ENCODE assay signal across 18 cellular contexts in genomic region chr2:141029424-141030078, GRCh38.
DNase-seq lines count a peak whose midpoint lies in the region; TF ChIP-seq lines count a peak whose summit lies in the region.
"Had no signal": no experiment of that assay in that cellular context is flagged by ENCODE, and none has a peak within 500 bp of the region (broad histone marks: within the 10 kb centered on the region; RNA-seq: fewer than 3 reads in every experiment).

No MANE protein-coding gene starts in this region.

- peaks cover 9% of the 10 kb centered on the region for H3K4me1 Mint-ChIP-seq in type B pancreatic cell (ENCODE audit: unreplicated experiment)
- H3K4me1 Mint-ChIP-seq: IgD-negative memory B cell had no signal

- peaks cover 8% of the 10 kb centered on the region for H3K4me1 ChIP-seq in ectodermal cell (ENCODE audit: control insufficient read depth, insufficient read depth, low read length)
- no peaks in the 10 kb centered on the region for H3K4me1 ChIP-seq in mesenchymal stem cell (ENCODE audit: control insufficient read depth, insufficient read depth, low read depth, low read length)
- H3K4me1 ChIP-seq: BE2C had no signal

- H3K79me1 ChIP-seq in mesenchymal stem cell (replicated peaks; ENCODE audit: low read length, poor library complexity, severe bottlenecking) = no peaks in the 10 kb centered on the region

- no peak overlapping the region for H2BK120ac ChIP-seq in mesenchymal stem cell (ENCODE audit: low read depth, low read length)

- 63 to 73% methylated on average over 5 to 6 of the region's 6 CpGs for WGBS in ectodermal cell, 2 experiments
- 94% methylated on average over 6 of the region's 6 CpGs for WGBS in mesenchymal stem cell

- peak overlapping the region in 1 of 2 experiments; percentile 25 for H3K18ac ChIP-seq in mesenchymal stem cell (ENCODE audit: low read depth in 1 of 2, low read length in 2 of 2)

- H2BK5ac ChIP-seq in mesenchymal stem cell (ENCODE audit: low read depth, low read length, poor library complexity, severe bottlenecking) = no peak overlapping the region

- H4K8ac ChIP-seq in mesenchymal stem cell (ENCODE audit: low read length) = no peak overlapping the region

- peaks cover 5% of the 10 kb centered on the region for H3K9me3 Mint-ChIP-seq in type B pancreatic cell

- no peak overlapping the region for H3K4me2 ChIP-seq in mesenchymal stem cell (ENCODE audit: low read length, poor library complexity, severe bottlenecking)

- no peak overlapping the region for H3K4ac ChIP-seq in mesenchymal stem cell (ENCODE audit: low read depth in 1 of 2, low read length in 2 of 2)

- no peak overlapping the region for H2BK15ac ChIP-seq in mesenchymal stem cell (ENCODE audit: low read depth, poor library complexity, severe bottlenecking)

- H3K27me3 ChIP-seq in ectodermal cell (ENCODE audit: control insufficient read depth, insufficient read depth, low read length, poor library complexity, severe bottlenecking) (no peaks in the 10 kb centered on the region), mesenchymal stem cell (ENCODE audit: control insufficient read depth in 1 of 2, insufficient read depth in 1 of 2, low read length in 2 of 2) (no peaks in the 10 kb centered on the region)
- H3K27me3 ChIP-seq: BE2C had no signal

- no peak overlapping the region for H3K9ac ChIP-seq in mesenchymal stem cell (ENCODE audit: low read length)

- H3K36me3 ChIP-seq in ectodermal cell (ENCODE audit: control insufficient read depth, insufficient read depth, low read length) (no peaks in the 10 kb centered on the region), mesenchymal stem cell (ENCODE audit: control insufficient read depth in 1 of 2, insufficient read depth in 2 of 2, low read depth in 1 of 2, low read length in 2 of 2) (no peaks in the 10 kb centered on the region)
- H3K36me3 ChIP-seq: BE2C had no signal

- H2BK12ac ChIP-seq in mesenchymal stem cell (ENCODE audit: low read length in 2 of 2) = no peak overlapping the region

- DNase-seq in RPMI8226 = peak; percentile 23
- no peak for DNase-seq in mesenchymal stem cell
- no peak for DNase-seq in type B pancreatic cell (ENCODE audit: extremely low spot score, unreplicated experiment)
- no peak for DNase-seq in superior temporal gyrus (ENCODE audit: extremely low spot score)
- no peak for DNase-seq in SK-N-DZ (ENCODE audit: low spot score)
- no peak for DNase-seq in activated CD8-positive, alpha-beta memory T cell treated with anti-CD3 and anti-CD28 coated beads, Interleukin-2, amount 50 U/mL, for 48 hours
- DNase-seq: BE2C; CD4-positive, alpha-beta T cell; DMS53; HCEC 1CT; Kasumi-1; NCI-H1417; NCI-H187 treated with DMSO at 0.1 percent for 48 hours; NCI-H345; NCI-H526 had no signal

- H3K27ac ChIP-seq in ectodermal cell (ENCODE audit: insufficient read depth, low read depth, low read length, poor library complexity, severe bottlenecking) (peak overlapping the region; percentile 10), mesenchymal stem cell (ENCODE audit: low read length, poor library complexity, severe bottlenecking) (no peak overlapping the region)
- H3K27ac ChIP-seq: RWPE1 had no signal

- no peak overlapping the region for H2AFZ ChIP-seq in mesenchymal stem cell (ENCODE audit: low read depth, low read length)

- H3K4me3 ChIP-seq in ectodermal cell (ENCODE audit: insufficient read depth, low read depth, low read length) = no peak overlapping the region
- no peak overlapping the region for H3K4me3 ChIP-seq in mesenchymal stem cell (ENCODE audit: insufficient read depth in 1 of 2, low read depth in 1 of 2, low read length in 2 of 2)

- H4K91ac ChIP-seq in mesenchymal stem cell (ENCODE audit: low read length) = peak overlapping the region; percentile 52

- no peak overlapping the region for H2AK5ac ChIP-seq in mesenchymal stem cell (ENCODE audit: low read length, severe bottlenecking)

- peak overlapping the region; percentile 31 for H3K27ac Mint-ChIP-seq in type B pancreatic cell
- H3K27ac Mint-ChIP-seq: CD4-positive, alpha-beta T cell; IgD-negative memory B cell had no signal

- H3K36me3 Mint-ChIP-seq in type B pancreatic cell = no peaks in the 10 kb centered on the region
- H3K36me3 Mint-ChIP-seq: IgD-negative memory B cell had no signal

- no peaks in the 10 kb centered on the region for H3K27me3 Mint-ChIP-seq in type B pancreatic cell
- H3K27me3 Mint-ChIP-seq: CD4-positive, alpha-beta T cell; IgD-negative memory B cell had no signal

- H3K4me3 Mint-ChIP-seq in type B pancreatic cell = no peak overlapping the region
- H3K4me3 Mint-ChIP-seq: CD4-positive, alpha-beta T cell; IgD-negative memory B cell had no signal

- H3K23ac ChIP-seq in mesenchymal stem cell (ENCODE audit: low read length in 2 of 2) = no peak overlapping the region

- no peak for TF ChIP-seq CTCF in type B pancreatic cell (conservative IDR thresholded peaks at IDR 0.05)

- no peak overlapping the region for H3K14ac ChIP-seq in mesenchymal stem cell (ENCODE audit: low read length in 2 of 2)

- H3K9me3 ChIP-seq in ectodermal cell (ENCODE audit: control insufficient read depth, low read length) = no peaks in the 10 kb centered on the region
- peaks cover 3% of the 10 kb centered on the region for H3K9me3 ChIP-seq in mesenchymal stem cell (ENCODE audit: control insufficient read depth, low read length)
- H3K9me3 ChIP-seq: BE2C had no signal
